In the genomic region with DNA sequence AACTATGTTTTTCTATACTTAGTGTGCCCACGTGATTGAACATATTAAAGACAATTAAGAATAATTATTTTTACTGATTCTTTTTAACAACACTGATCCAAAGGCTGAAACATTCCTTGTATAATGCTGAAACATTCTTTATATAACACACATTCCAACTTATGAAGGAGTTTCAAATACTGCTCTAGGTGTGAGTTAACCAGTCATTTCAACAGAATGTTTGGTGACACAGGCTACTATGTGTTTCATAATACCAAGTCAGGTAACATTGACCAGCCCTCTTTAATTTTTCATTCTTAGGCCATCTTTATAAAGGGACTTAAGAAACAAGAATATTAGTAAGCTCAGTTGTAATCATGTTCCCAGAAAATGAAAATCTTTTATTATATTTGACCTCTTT, we compare ENCODE assay signal across 26 cellular contexts.
DNase-seq lines count a peak whose midpoint lies in the region; ATAC-seq, FAIRE-seq and TF ChIP-seq lines count a peak whose summit lies in the region.
"Had no signal": no experiment of that assay in that cellular context is flagged by ENCODE, and none has a peak within 500 bp of the region (broad histone marks: within the 10 kb centered on the region; RNA-seq: fewer than 3 reads in every experiment).

No MANE protein-coding gene starts in this region.

- peak overlapping the region; percentile 47 for H3K27ac ChIP-seq in ACC112 (ENCODE audit: low read depth, low read length)
- H3K27ac ChIP-seq in gastroesophageal sphincter = no peak overlapping the region
- H3K27ac ChIP-seq: gastrocnemius medialis had no signal

- DNase-seq in RCC 7860 (ENCODE audit: low spot score) (peak; percentile 25), chondrocyte (ENCODE audit: low spot score) (no peak), left lobe of liver (ENCODE audit: low spot score) (no peak), mesenteric fat pad (ENCODE audit: low spot score) (no peak), hypothalamus (lab: John Stamatoyannopoulos, UW) (no peak)
- DNase-seq: activated CD4-positive, alpha-beta T cell treated with anti-CD3 and anti-CD28 coated beads for 4 hours; activated naive CD4-positive, alpha-beta T cell treated with anti-CD3 and anti-CD28 coated beads, Interleukin-2, amount 50 U/mL, for 16 hours; activated T-cell treated with anti-CD3 and anti-CD28 coated beads, Interleukin-2, amount 50 U/mL, for 72 hours; aorta; DMS53; effector CD8-positive, alpha-beta T cell; gastrocnemius medialis; GF-D8; GOT3; naive B cell; NCI-H1105 treated with DMSO at 0.1 percent for 48 hours; NCI-H2029 treated with DMSO at 0.1 percent for 48 hours; NCI-H774; RPMI8226 had no signal

- no peaks in the 10 kb centered on the region for H3K79me2 ChIP-seq in ACC112 (ENCODE audit: control insufficient read depth, insufficient read depth, low read length, unreplicated experiment)

- 25 to 30% methylated on average over 1 of the region's 1 CpG for WGBS in gastroesophageal sphincter (ENCODE audit: low coverage in 1 of 2), 2 donors

- H3K27me3 ChIP-seq in ACC112 (ENCODE audit: insufficient read depth, low read length) = no peaks in the 10 kb centered on the region
- H3K27me3 ChIP-seq in gastroesophageal sphincter = no peaks in the 10 kb centered on the region
- H3K27me3 ChIP-seq: gastrocnemius medialis had no signal

- TF ChIP-seq CTCF in chondrocyte (IDR thresholded peaks at IDR 0.05) (no peak), gastroesophageal sphincter (IDR thresholded peaks at IDR 0.05) (no peak)

- H3K4me3 ChIP-seq in ACC112 (ENCODE audit: low read depth, low read length) = peak overlapping the region; percentile 27; the same call in 1 of the 2 replicates
- no peak overlapping the region for H3K4me3 ChIP-seq in gastroesophageal sphincter
- H3K4me3 ChIP-seq: gastrocnemius medialis had no signal

- TF ChIP-seq POLR2A in gastroesophageal sphincter (IDR thresholded peaks at IDR 0.05) = no peak

- H3K4me1 ChIP-seq in ACC112 (ENCODE audit: control insufficient read depth, insufficient read depth, low read length, unreplicated experiment) (peaks cover 24% of the 10 kb centered on the region), gastroesophageal sphincter (peaks cover 0 to 25% (median 2%) of the 10 kb centered on the region in 3 donors)

- TF ChIP-seq EP300 in gastroesophageal sphincter (IDR thresholded peaks at IDR 0.05) = no peak

- H3K4me1 Mint-ChIP-seq in chondrocyte (ENCODE audit: low read depth) = peaks cover 30% of the 10 kb centered on the region
- H3K4me1 Mint-ChIP-seq: B cell; naive B cell; stimulated activated effector memory CD8-positive, alpha-beta T cell treated with anti-CD3 and anti-CD28 coated beads, Interleukin-12 subunit alpha, Interleukin-12 subunit beta, amount 100 ng/mL, for 72 hours had no signal

- H3K4me3 Mint-ChIP-seq in chondrocyte (ENCODE audit: unreplicated experiment) = no peak overlapping the region
- H3K4me3 Mint-ChIP-seq: activated T-cell treated with anti-CD3 and anti-CD28 coated beads, Interleukin-2, amount 50 U/mL, for 72 hours; B cell; naive B cell; stimulated activated effector memory CD8-positive, alpha-beta T cell treated with anti-CD3 and anti-CD28 coated beads, Interleukin-12 subunit alpha, Interleukin-12 subunit beta, amount 100 ng/mL, for 72 hours had no signal

- ATAC-seq in left lobe of liver = peak; percentile 27
- no peak for ATAC-seq in gastroesophageal sphincter
- ATAC-seq in GM21526 (IDR thresholded peaks at IDR 0.05; ENCODE audit: low FRiP score, unreplicated experiment) = no peak
- ATAC-seq: activated T-cell treated with anti-CD3 and anti-CD28 coated beads, Interleukin-2, amount 50 U/mL, for 72 hours; esophagus mucosa; stimulated activated effector memory CD8-positive, alpha-beta T cell treated with anti-CD3 and anti-CD28 coated beads, Interleukin-12 subunit alpha, Interleukin-12 subunit beta, amount 100 ng/mL, for 72 hours had no signal

- FAIRE-seq in RCC 7860 (lab: Jason Lieb, UNC) = peak; percentile 30
- FAIRE-seq: colon had no signal

- no peaks in the 10 kb centered on the region for H3K36me3 ChIP-seq in ACC112 (ENCODE audit: insufficient read depth, low read length)
- H3K36me3 ChIP-seq in gastroesophageal sphincter = peaks cover 0 to 4% of the 10 kb centered on the region in 2 donors

- H3K9me3 ChIP-seq in gastroesophageal sphincter = no peaks in the 10 kb centered on the region
- H3K9me3 ChIP-seq: gastrocnemius medialis had no signal

- H3K27ac Mint-ChIP-seq in chondrocyte (ENCODE audit: unreplicated experiment) = peak overlapping the region; percentile 89
- H3K27ac Mint-ChIP-seq: activated T-cell treated with anti-CD3 and anti-CD28 coated beads, Interleukin-2, amount 50 U/mL, for 72 hours; B cell; naive B cell; stimulated activated effector memory CD8-positive, alpha-beta T cell treated with anti-CD3 and anti-CD28 coated beads, Interleukin-12 subunit alpha, Interleukin-12 subunit beta, amount 100 ng/mL, for 72 hours had no signal

- H3K36me3 Mint-ChIP-seq in chondrocyte (ENCODE audit: low read depth) = no peaks in the 10 kb centered on the region
- H3K36me3 Mint-ChIP-seq: stimulated activated effector memory CD8-positive, alpha-beta T cell treated with anti-CD3 and anti-CD28 coated beads, Interleukin-12 subunit alpha, Interleukin-12 subunit beta, amount 100 ng/mL, for 72 hours had no signal

- no peaks in the 10 kb centered on the region for H3K27me3 Mint-ChIP-seq in chondrocyte (ENCODE audit: low read depth)
- H3K27me3 Mint-ChIP-seq: B cell, naive B cell had no signal

- H2AFZ ChIP-seq in ACC112 (ENCODE audit: low read length, unreplicated experiment) = peak overlapping the region; percentile 39

- no peaks in the 10 kb centered on the region for H3K9me3 Mint-ChIP-seq in chondrocyte (ENCODE audit: low read depth)
- H3K9me3 Mint-ChIP-seq: activated T-cell treated with anti-CD3 and anti-CD28 coated beads, Interleukin-2, amount 50 U/mL, for 72 hours; naive B cell; stimulated activated effector memory CD8-positive, alpha-beta T cell treated with anti-CD3 and anti-CD28 coated beads, Interleukin-12 subunit alpha, Interleukin-12 subunit beta, amount 100 ng/mL, for 72 hours had no signal
